In genomic region chrX:12976819-12977758, GRCh38 we compare ENCODE assay signal across 8 cellular contexts. TPM values are rescaled to one million over a fixed set of nuclear protein-coding genes. Genes with fewer than 3 reads are reported as not detected.
DNase-seq lines count a peak whose midpoint lies in the region; ATAC-seq and TF ChIP-seq lines count a peak whose summit lies in the region.
"Not testable (repeated sequence)": the region's sequence is repeated elsewhere in the genome, so short reads cannot be mapped to it uniquely, and the experiment has no call there.

No MANE protein-coding gene starts in this region.

- POLR2A ChIA-PET in CD8-positive, alpha-beta T cell (lab: Charles Lee): interaction anchor here (0.7 to 15.2 kb wide), 21 partner anchors 7 to 511 kb away, joined by 3 to 559 read pairs (median 9); no protein-coding TSS in a partner anchor
- POLR2A ChIA-PET in PC-3 (lab: Charles Lee; ENCODE audit: unreplicated experiment): interaction anchor here (0.7 kb wide), 1 partner anchor 247 kb away, joined by 4 read pairs; no protein-coding TSS in a partner anchor

- H4K20me1 ChIP-seq in PC-3 (ENCODE audit: low read length): peaks cover 21% of the 10 kb centered on the region
- not testable (repeated sequence) for H4K20me1 ChIP-seq in hepatocyte (ENCODE audit: insufficient read depth, poor library complexity, severe bottlenecking); neural cell (ENCODE audit: insufficient read depth)

- not testable (repeated sequence) for TF ChIP-seq RAD21 in neural cell (conservative IDR thresholded peaks at IDR 0.05)

- peak overlapping the region; percentile 99 for H3K27ac Mint-ChIP-seq in CD8-positive, alpha-beta T cell
- peak overlapping the region; percentile 98 for H3K27ac Mint-ChIP-seq in activated T-helper 1 cell treated with anti-CD3 and anti-CD28 coated beads, Interleukin-12 subunit alpha, Interleukin-12 subunit beta, Interleukin-2, Interleukin-4 antibody, amounts not matched to agents 30 ng/mL and 10 ng/mL and 1 ng/mL, durations not matched to agents 14 hours and 24 hours and 36 hours
- H3K27ac Mint-ChIP-seq in dendritic cell treated with granulocyte-macrophage colony-stimulating factor and Interleukin-4, amounts not matched to agents 40 ng/mL and 50 ng/mL, for 4 days: peak overlapping the region; percentile 93

- H3K9ac ChIP-seq in PC-3 (ENCODE audit: low read length): peak overlapping the region; percentile 99
- peak overlapping the region; percentile 98 for H3K9ac ChIP-seq in neural cell (ENCODE audit: low read length)

- not testable (repeated sequence) for TF ChIP-seq CTCF in CD8-positive, alpha-beta T cell (IDR thresholded peaks at IDR 0.05); HFF-Myc (IDR thresholded peaks at IDR 0.05; ENCODE audit: low read depth, low read length, missing control alignments); PC-3 (conservative IDR thresholded peaks at IDR 0.05; ENCODE audit: low read depth, low read length); hepatocyte (IDR thresholded peaks at IDR 0.05; ENCODE audit: poor library complexity); neural cell (IDR thresholded peaks at IDR 0.05; ENCODE audit: poor library complexity, severe bottlenecking); testis (IDR thresholded peaks at IDR 0.05)

- not testable (repeated sequence) for ATAC-seq in CD8-positive, alpha-beta T cell; PC-3

- CTCF ChIA-PET in CD8-positive, alpha-beta T cell (lab: Charles Lee): interaction anchor here (0.9 to 10.0 kb wide), 15 partner anchors 20 to 115 kb away, joined by 3 to 71 read pairs (median 11); no protein-coding TSS in a partner anchor
- CTCF ChIA-PET in PC-3 (lab: Charles Lee): not testable (repeated sequence)

- H3K4me2 ChIP-seq in PC-3 (ENCODE audit: low read length) (peak overlapping the region; percentile 94), hepatocyte (peak overlapping the region; percentile 79), neural cell (ENCODE audit: low read length) (peak overlapping the region; percentile 78)

- peak overlapping the region; percentile 99 for H3K27ac ChIP-seq in CD8-positive, alpha-beta T cell (ENCODE audit: low read depth, low read length)
- H3K27ac ChIP-seq in PC-3 (ENCODE audit: low read length) (peak overlapping the region; percentile 85), hepatocyte (peak overlapping the region; percentile 99), neural cell (ENCODE audit: low read length) (peak overlapping the region; percentile 99), testis (peak overlapping the region; percentile 44 to 93)

- H3K79me2 ChIP-seq in PC-3 (ENCODE audit: low read length) (peaks cover 32% of the 10 kb centered on the region), hepatocyte (peaks cover 47% of the 10 kb centered on the region), neural cell (replicated peaks; ENCODE audit: insufficient read depth, low read length) (peaks cover 62% of the 10 kb centered on the region)

- peak overlapping the region; percentile 96 for H3K4me3 Mint-ChIP-seq in CD8-positive, alpha-beta T cell
- H3K4me3 Mint-ChIP-seq in activated T-helper 1 cell treated with anti-CD3 and anti-CD28 coated beads, Interleukin-12 subunit alpha, Interleukin-12 subunit beta, Interleukin-2, Interleukin-4 antibody, amounts not matched to agents 30 ng/mL and 10 ng/mL and 1 ng/mL, durations not matched to agents 14 hours and 24 hours and 36 hours: peak overlapping the region; percentile 97
- H3K4me3 Mint-ChIP-seq in dendritic cell treated with granulocyte-macrophage colony-stimulating factor and Interleukin-4, amounts not matched to agents 40 ng/mL and 50 ng/mL, for 4 days: peak overlapping the region; percentile 73

- whole genome bisulfite sequencing in hepatocyte (ENCODE audit: low lambda C conversion rate, missing lambda C conversion rate): 21% methylated on average over 12 of the region's 12 CpGs
- WGBS in testis, 2 donors: 13 to 29% methylated on average over 12 of the region's 12 CpGs

- not testable (repeated sequence) for H3K27me3 Mint-ChIP-seq in CD8-positive, alpha-beta T cell (ENCODE audit: low read depth); activated T-helper 1 cell treated with anti-CD3 and anti-CD28 coated beads, Interleukin-12 subunit alpha, Interleukin-12 subunit beta, Interleukin-2, Interleukin-4 antibody, amounts not matched to agents 30 ng/mL and 10 ng/mL and 1 ng/mL, durations not matched to agents 14 hours and 24 hours and 36 hours (ENCODE audit: insufficient read depth); dendritic cell treated with granulocyte-macrophage colony-stimulating factor and Interleukin-4, amounts not matched to agents 40 ng/mL and 50 ng/mL, for 4 days

- DNase-seq in CD8-positive, alpha-beta T cell: peak in 1 of 7 experiments; percentile 20
- DNase-seq in HFF-Myc (ENCODE audit: extremely low read depth, low read depth); PC-3; activated T-helper 1 cell treated with anti-CD3 and anti-CD28 coated beads, Interleukin-12 subunit alpha, Interleukin-12 subunit beta, Interleukin-2, Interleukin-4 antibody, amounts not matched to agents 30 ng/mL and 10 ng/mL and 1 ng/mL, durations not matched to agents 14 hours and 24 hours and 36 hours (ENCODE audit: low spot score); hepatocyte (ENCODE audit: low spot score); testis: not testable (repeated sequence)

- H3K4me3 ChIP-seq in CD8-positive, alpha-beta T cell (ENCODE audit: low read depth, low read length): peak overlapping the region; percentile 77
- H3K4me3 ChIP-seq in HFF-Myc (replicated peaks; ENCODE audit: low read depth, low read length) (peak overlapping the region; percentile 85), PC-3 (ENCODE audit: low read length) (peak overlapping the region; percentile 92), hepatocyte (peak overlapping the region; percentile 84), neural cell (ENCODE audit: low read length) (peak overlapping the region; percentile 88), testis (peak overlapping the region; percentile 72 to 85)

- TF ChIP-seq POLR2A in testis (IDR thresholded peaks at IDR 0.05): not testable (repeated sequence)

- intact Hi-C loops in CD8-positive, alpha-beta T cell (cut with DNase I, micrococcal nuclease): loop anchor here (5.0 to 10.0 kb wide), 2 partner anchors 35 to 1212 kb away; no protein-coding TSS in a partner anchor
- intact Hi-C loops in PC-3 (cut with micrococcal nuclease): loop anchor here (5.0 to 10.0 kb wide), 2 partner anchors 125 to 678 kb away; partner anchors contain the start of gene TCEANC
- intact Hi-C loops in activated T-helper 1 cell treated with anti-CD3 and anti-CD28 coated beads, Interleukin-12 subunit alpha, Interleukin-12 subunit beta, Interleukin-2, Interleukin-4 antibody, amounts not matched to agents 30 ng/mL and 10 ng/mL and 1 ng/mL, durations not matched to agents 14 hours and 24 hours and 36 hours (cut with micrococcal nuclease): loop anchor here (5.0 to 10.0 kb wide), 3 partner anchors 190 to 1048 kb away; partner anchors contain the start of genes GEMIN8, OFD1 and TRAPPC2
- intact Hi-C loops in dendritic cell treated with granulocyte-macrophage colony-stimulating factor and Interleukin-4, amounts not matched to agents 40 ng/mL and 50 ng/mL, for 4 days (cut with micrococcal nuclease): loop anchor here (5.0 kb wide), 2 partner anchors 35 to 115 kb away; no protein-coding TSS in a partner anchor
- intact Hi-C loops in testis (cut with DNase I; ENCODE audit: low total_unique reads): not testable (repeated sequence)

- TF ChIP-seq EP300 in neural cell (conservative IDR thresholded peaks at IDR 0.05; ENCODE audit: poor library complexity, severe bottlenecking): not testable (repeated sequence)

- not testable (repeated sequence) for H3K27me3 ChIP-seq in CD8-positive, alpha-beta T cell (ENCODE audit: insufficient read depth, low read length); PC-3 (ENCODE audit: low read length); hepatocyte; neural cell (ENCODE audit: insufficient read depth, low read depth, low read length); testis

- H3K9me3 Mint-ChIP-seq in CD8-positive, alpha-beta T cell; activated T-helper 1 cell treated with anti-CD3 and anti-CD28 coated beads, Interleukin-12 subunit alpha, Interleukin-12 subunit beta, Interleukin-2, Interleukin-4 antibody, amounts not matched to agents 30 ng/mL and 10 ng/mL and 1 ng/mL, durations not matched to agents 14 hours and 24 hours and 36 hours; dendritic cell treated with granulocyte-macrophage colony-stimulating factor and Interleukin-4, amounts not matched to agents 40 ng/mL and 50 ng/mL, for 4 days: not testable (repeated sequence)

- H3F3A ChIP-seq in PC-3 (ENCODE audit: low read length, unreplicated experiment): peaks cover 10% of the 10 kb centered on the region
- not testable (repeated sequence) for H3F3A ChIP-seq in neural cell (ENCODE audit: insufficient read depth, low read length, poor library complexity, severe bottlenecking)

- H3K9me3 ChIP-seq in CD8-positive, alpha-beta T cell (ENCODE audit: low read length); PC-3 (ENCODE audit: low read length); hepatocyte (ENCODE audit: low read depth); neural cell (ENCODE audit: low read length); testis: not testable (repeated sequence)

- peaks cover 27% of the 10 kb centered on the region for H3K4me1 ChIP-seq in CD8-positive, alpha-beta T cell (ENCODE audit: insufficient read depth, low read length)
- peaks cover 17% of the 10 kb centered on the region for H3K4me1 ChIP-seq in PC-3 (ENCODE audit: insufficient read depth, low read length)
- peaks cover 31% of the 10 kb centered on the region for H3K4me1 ChIP-seq in hepatocyte (ENCODE audit: insufficient read depth)
- not testable (repeated sequence) for H3K4me1 ChIP-seq in testis

- H3K4me1 Mint-ChIP-seq in CD8-positive, alpha-beta T cell (ENCODE audit: low read depth): peaks cover 33% of the 10 kb centered on the region
- H3K4me1 Mint-ChIP-seq in activated T-helper 1 cell treated with anti-CD3 and anti-CD28 coated beads, Interleukin-12 subunit alpha, Interleukin-12 subunit beta, Interleukin-2, Interleukin-4 antibody, amounts not matched to agents 30 ng/mL and 10 ng/mL and 1 ng/mL, durations not matched to agents 14 hours and 24 hours and 36 hours (ENCODE audit: low read depth): peaks cover 35% of the 10 kb centered on the region
- peaks cover 29% of the 10 kb centered on the region for H3K4me1 Mint-ChIP-seq in dendritic cell treated with granulocyte-macrophage colony-stimulating factor and Interleukin-4, amounts not matched to agents 40 ng/mL and 50 ng/mL, for 4 days (ENCODE audit: low read depth)

- peaks cover 52% of the 10 kb centered on the region for H3K36me3 Mint-ChIP-seq in CD8-positive, alpha-beta T cell
- H3K36me3 Mint-ChIP-seq in activated T-helper 1 cell treated with anti-CD3 and anti-CD28 coated beads, Interleukin-12 subunit alpha, Interleukin-12 subunit beta, Interleukin-2, Interleukin-4 antibody, amounts not matched to agents 30 ng/mL and 10 ng/mL and 1 ng/mL, durations not matched to agents 14 hours and 24 hours and 36 hours (ENCODE audit: low read depth): peaks cover 34% of the 10 kb centered on the region
- H3K36me3 Mint-ChIP-seq in dendritic cell treated with granulocyte-macrophage colony-stimulating factor and Interleukin-4, amounts not matched to agents 40 ng/mL and 50 ng/mL, for 4 days (ENCODE audit: low read depth): peaks cover 42% of the 10 kb centered on the region

- H3K36me3 ChIP-seq in CD8-positive, alpha-beta T cell (ENCODE audit: insufficient read depth, low read length): peaks cover 22% of the 10 kb centered on the region
- peaks cover 16% of the 10 kb centered on the region for H3K36me3 ChIP-seq in PC-3 (ENCODE audit: low read depth, low read length)
- not testable (repeated sequence) for H3K36me3 ChIP-seq in hepatocyte (replicated peaks; ENCODE audit: insufficient read depth, low read depth); neural cell (ENCODE audit: insufficient read depth, low read length); testis (ENCODE audit: low read depth, missing control alignments)

- BruUV-seq in PC-3 (replicated peaks; lab: Mats Ljungman, UMichigan): not testable (repeated sequence)

- not testable (repeated sequence) for H2AFZ ChIP-seq in PC-3 (ENCODE audit: low read length); hepatocyte; neural cell (ENCODE audit: low read depth, low read length)

- H3K9me2 ChIP-seq in PC-3 (replicated peaks; ENCODE audit: low read length); hepatocyte (replicated peaks; ENCODE audit: insufficient read depth); neural cell (ENCODE audit: insufficient read depth, low read length): not testable (repeated sequence)

RNA-seq across cellular contexts. Expression of gene TMSB4X, which starts 2.2 kb away (rescaled TPM):
- total RNA-seq in CD8-positive, alpha-beta T cell: 1,000 to 10,000 TPM; 2,374 to 2,465 TPM
- total RNA-seq in PC-3 (2014; rRNA removed): 1,640 and 2,159 TPM in 2 replicates
- 6,544 and 6,612 TPM in 2 replicates for total RNA-seq in activated T-helper 1 cell treated with anti-CD3 and anti-CD28 coated beads, Interleukin-12 subunit alpha, Interleukin-12 subunit beta, Interleukin-2, Interleukin-4 antibody, amounts not matched to agents 30 ng/mL and 10 ng/mL and 1 ng/mL, durations not matched to agents 14 hours and 24 hours and 36 hours
- 6,141 and 6,242 TPM in 2 replicates for total RNA-seq in hepatocyte
- 9,038 and 9,758 TPM in 2 replicates for polyA plus RNA-seq in hepatocyte
- 8,177 and 11,381 TPM in 2 replicates for polyA plus RNA-seq in neural cell
- 1,249 and 1,481 TPM in 2 replicates for polyA minus RNA-seq in neural cell
- total RNA-seq in testis: 100 to 1,000 TPM; 384 to 669 TPM
- polyA plus RNA-seq in testis (ENCODE audit: insufficient read depth, low read depth, low replicate concordance): 1,448 TPM
